ENCODE assay signal across 24 cellular contexts in the genomic region with DNA sequence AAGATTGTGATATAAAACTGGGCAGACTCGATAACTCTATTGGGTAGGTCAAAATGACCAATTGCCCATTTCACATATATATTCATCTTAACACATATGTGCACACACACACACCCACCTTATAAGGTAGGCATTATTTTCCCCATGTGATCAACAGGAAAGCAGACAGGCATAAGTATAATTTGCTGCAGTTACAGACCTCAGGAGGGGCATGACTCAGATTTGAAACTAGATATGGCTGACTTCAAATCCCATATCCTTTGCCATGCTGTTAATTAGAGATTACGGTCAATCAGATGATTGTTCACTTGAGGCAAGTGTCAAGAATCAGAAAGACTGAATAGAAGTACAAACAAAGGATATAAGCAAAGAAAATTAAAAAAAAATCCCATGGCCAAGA.
DNase-seq lines count a peak whose midpoint lies in the region; ATAC-seq, FAIRE-seq and TF ChIP-seq lines count a peak whose summit lies in the region.
"Had no signal": no experiment of that assay in that cellular context is flagged by ENCODE, and none has a peak within 500 bp of the region (broad histone marks: within the 10 kb centered on the region; RNA-seq: fewer than 3 reads in every experiment).

No MANE protein-coding gene starts in this region.

- no peak for FAIRE-seq in bronchial epithelial cell (lab: Jason Lieb, UNC)
- FAIRE-seq: A204.1, D721Med, GM12891, GM18507, H54 had no signal

- no peaks in the 10 kb centered on the region for H4K20me1 ChIP-seq in PC-3 (ENCODE audit: low read length)
- H4K20me1 ChIP-seq: BLaER1 treated with 17β-estradiol and CSF1 and Interleukin-3, amounts not matched to agents 10 nM and 100 nM had no signal

- H3K4me3 ChIP-seq in PC-3 (ENCODE audit: low read length): no peak overlapping the region
- no peak overlapping the region for H3K4me3 ChIP-seq in bronchial epithelial cell (ENCODE audit: low read depth, low read length)
- H3K4me3 ChIP-seq in BE2C (ENCODE audit: low read depth, low read length): no peak overlapping the region
- H3K4me3 ChIP-seq: BLaER1 treated with 17β-estradiol and CSF1 and Interleukin-3, amounts not matched to agents 10 nM and 100 nM; HAP-1 had no signal

- no peaks in the 10 kb centered on the region for H3K36me3 Mint-ChIP-seq in activated T-helper 1 cell treated with anti-CD3 and anti-CD28 coated beads, Interleukin-12 subunit alpha, Interleukin-12 subunit beta, Interleukin-2, Interleukin-4 antibody, amounts not matched to agents 30 ng/mL and 10 ng/mL and 1 ng/mL, durations not matched to agents 14 hours and 24 hours and 36 hours (ENCODE audit: low read depth)
- H3K36me3 Mint-ChIP-seq: CD14-positive monocyte; CD8-positive, alpha-beta memory T cell had no signal

- no peak overlapping the region for H3K4me2 ChIP-seq in PC-3 (ENCODE audit: low read length)
- H3K4me2 ChIP-seq: BLaER1 treated with 17β-estradiol and CSF1 and Interleukin-3, amounts not matched to agents 10 nM and 100 nM had no signal

- H3K9me2 ChIP-seq in PC-3 (replicated peaks; ENCODE audit: low read length): no peaks in the 10 kb centered on the region

- no TSS peak for BruUV-seq in PC-3 (replicated peaks; lab: Mats Ljungman, UMichigan)

- no peaks in the 10 kb centered on the region for H3F3A ChIP-seq in PC-3 (ENCODE audit: low read length, unreplicated experiment)

- H3K4me3 Mint-ChIP-seq in activated T-helper 1 cell treated with anti-CD3 and anti-CD28 coated beads, Interleukin-12 subunit alpha, Interleukin-12 subunit beta, Interleukin-2, Interleukin-4 antibody, amounts not matched to agents 30 ng/mL and 10 ng/mL and 1 ng/mL, durations not matched to agents 14 hours and 24 hours and 36 hours: no peak overlapping the region
- H3K4me3 Mint-ChIP-seq: B cell; CD14-positive monocyte; CD4-positive, alpha-beta T cell; CD8-positive, alpha-beta memory T cell had no signal

- DNase-seq in NCI-H82 (lab: John Stamatoyannopoulos, UW) (peak; percentile 28), NCI-H82 treated with DMSO at 0.1 percent for 48 hours (lab: John Stamatoyannopoulos, UW; ENCODE audit: unreplicated experiment) (no peak), PC-3 (peak; percentile 13), bronchial epithelial cell (ENCODE audit: low read depth) (peak; percentile 61), BE2C (no peak), HPDE6-E6E7 (ENCODE audit: extremely low spot score) (no peak)
- no peak for DNase-seq in activated T-helper 1 cell treated with anti-CD3 and anti-CD28 coated beads, Interleukin-12 subunit alpha, Interleukin-12 subunit beta, Interleukin-2, Interleukin-4 antibody, amounts not matched to agents 30 ng/mL and 10 ng/mL and 1 ng/mL, durations not matched to agents 14 hours and 24 hours and 36 hours (ENCODE audit: low spot score)
- no peak for DNase-seq in activated effector memory CD4-positive, alpha-beta T cell treated with Interleukin-2 at 50 U/mL for 16 hours
- DNase-seq: CD4-positive, alpha-beta T cell; CD8-positive, alpha-beta memory T cell; DMS 273 treated with DMSO at 0.1 percent for 48 hours; DMS79; GF-D8; GOT3 had no signal

- POLR2A ChIA-PET in PC-3 (lab: Charles Lee; ENCODE audit: unreplicated experiment): no interaction called here

- H3K4me1 ChIP-seq in PC-3 (ENCODE audit: insufficient read depth, low read length) (no peaks in the 10 kb centered on the region), BE2C (peaks cover 3% of the 10 kb centered on the region)
- H3K4me1 ChIP-seq: BLaER1 treated with 17β-estradiol and CSF1 and Interleukin-3, amounts not matched to agents 10 nM and 100 nM; HAP-1 had no signal

- CTCF ChIA-PET in PC-3 (lab: Charles Lee): no interaction called here

- H3K9me3 ChIP-seq in PC-3 (ENCODE audit: low read length) (no peaks in the 10 kb centered on the region), BE2C (no peaks in the 10 kb centered on the region)

- TF ChIP-seq CTCF in PC-3 (conservative IDR thresholded peaks at IDR 0.05; ENCODE audit: low read depth, low read length) (no peak), bronchial epithelial cell (IDR thresholded peaks at IDR 0.05; ENCODE audit: insufficient read depth, low read length, severe bottlenecking) (no peak), BE2C (IDR thresholded peaks at IDR 0.05; ENCODE audit: low read depth, low read length) (no peak)

- no peaks in the 10 kb centered on the region for H3K4me1 Mint-ChIP-seq in activated T-helper 1 cell treated with anti-CD3 and anti-CD28 coated beads, Interleukin-12 subunit alpha, Interleukin-12 subunit beta, Interleukin-2, Interleukin-4 antibody, amounts not matched to agents 30 ng/mL and 10 ng/mL and 1 ng/mL, durations not matched to agents 14 hours and 24 hours and 36 hours (ENCODE audit: low read depth)
- H3K4me1 Mint-ChIP-seq: B cell; CD14-positive monocyte; CD8-positive, alpha-beta memory T cell had no signal

- no peak for ATAC-seq in PC-3

- H3K27me3 Mint-ChIP-seq in activated T-helper 1 cell treated with anti-CD3 and anti-CD28 coated beads, Interleukin-12 subunit alpha, Interleukin-12 subunit beta, Interleukin-2, Interleukin-4 antibody, amounts not matched to agents 30 ng/mL and 10 ng/mL and 1 ng/mL, durations not matched to agents 14 hours and 24 hours and 36 hours (ENCODE audit: insufficient read depth): no peaks in the 10 kb centered on the region
- H3K27me3 Mint-ChIP-seq: B cell had no signal

- H3K79me2 ChIP-seq in PC-3 (ENCODE audit: low read length): no peaks in the 10 kb centered on the region

- no peak overlapping the region for H3K27ac ChIP-seq in PC-3 (ENCODE audit: low read length)
- H3K27ac ChIP-seq: 22Rv1; BLaER1 treated with 17β-estradiol and CSF1 and Interleukin-3, amounts not matched to agents 10 nM and 100 nM had no signal

- no peak overlapping the region for H3K9ac ChIP-seq in PC-3 (ENCODE audit: low read length)
- H3K9ac ChIP-seq: BLaER1 treated with 17β-estradiol and CSF1 and Interleukin-3, amounts not matched to agents 10 nM and 100 nM had no signal

- H3K9me3 Mint-ChIP-seq in activated T-helper 1 cell treated with anti-CD3 and anti-CD28 coated beads, Interleukin-12 subunit alpha, Interleukin-12 subunit beta, Interleukin-2, Interleukin-4 antibody, amounts not matched to agents 30 ng/mL and 10 ng/mL and 1 ng/mL, durations not matched to agents 14 hours and 24 hours and 36 hours: no peaks in the 10 kb centered on the region
- H3K9me3 Mint-ChIP-seq: CD8-positive, alpha-beta memory T cell had no signal

- no peak overlapping the region for H2AFZ ChIP-seq in PC-3 (ENCODE audit: low read length)

- no peak overlapping the region for H3K27ac Mint-ChIP-seq in activated T-helper 1 cell treated with anti-CD3 and anti-CD28 coated beads, Interleukin-12 subunit alpha, Interleukin-12 subunit beta, Interleukin-2, Interleukin-4 antibody, amounts not matched to agents 30 ng/mL and 10 ng/mL and 1 ng/mL, durations not matched to agents 14 hours and 24 hours and 36 hours
- H3K27ac Mint-ChIP-seq: B cell; CD14-positive monocyte; CD4-positive, alpha-beta T cell; CD8-positive, alpha-beta memory T cell had no signal

- intact Hi-C loops in PC-3 (cut with micrococcal nuclease): no loop called here
- intact Hi-C loops in activated T-helper 1 cell treated with anti-CD3 and anti-CD28 coated beads, Interleukin-12 subunit alpha, Interleukin-12 subunit beta, Interleukin-2, Interleukin-4 antibody, amounts not matched to agents 30 ng/mL and 10 ng/mL and 1 ng/mL, durations not matched to agents 14 hours and 24 hours and 36 hours (cut with micrococcal nuclease): no loop called here

- H3K36me3 ChIP-seq in PC-3 (ENCODE audit: low read depth, low read length) (no peaks in the 10 kb centered on the region), bronchial epithelial cell (ENCODE audit: control insufficient read depth, insufficient read depth, low read length) (no peaks in the 10 kb centered on the region), BE2C (no peaks in the 10 kb centered on the region)
- H3K36me3 ChIP-seq: BLaER1 treated with 17β-estradiol and CSF1 and Interleukin-3, amounts not matched to agents 10 nM and 100 nM; HAP-1 had no signal

- H3K27me3 ChIP-seq in PC-3 (ENCODE audit: low read length): no peaks in the 10 kb centered on the region
- H3K27me3 ChIP-seq in bronchial epithelial cell (ENCODE audit: control insufficient read depth, insufficient read depth, low read length): no peaks in the 10 kb centered on the region
- H3K27me3 ChIP-seq in BE2C: no peaks in the 10 kb centered on the region
- H3K27me3 ChIP-seq: BLaER1 treated with 17β-estradiol and CSF1 and Interleukin-3, amounts not matched to agents 10 nM and 100 nM had no signal

Comparison
In these comparisons a context has a peak if more than half of its experiments do, and no peak if none do; other contexts are left out.
1. DNase-seq: peak in NCI-H82 (single experiment), PC-3 (single experiment) and bronchial epithelial cell (single experiment); none in NCI-H82 treated with DMSO at 0.1 percent for 48 hours (single experiment), activated T-helper 1 cell treated with anti-CD3 and anti-CD28 coated beads, Interleukin-12 subunit alpha, Interleukin-12 subunit beta, Interleukin-2, Interleukin-4 antibody, amounts not matched to agents 30 ng/mL and 10 ng/mL and 1 ng/mL, durations not matched to agents 14 hours and 24 hours and 36 hours (single experiment), activated effector memory CD4-positive, alpha-beta T cell treated with Interleukin-2 at 50 U/mL for 16 hours (single experiment), BE2C (single experiment) and HPDE6-E6E7 (single experiment).